10 cellular contexts compared by ENCODE assay signal in the genomic region with DNA sequence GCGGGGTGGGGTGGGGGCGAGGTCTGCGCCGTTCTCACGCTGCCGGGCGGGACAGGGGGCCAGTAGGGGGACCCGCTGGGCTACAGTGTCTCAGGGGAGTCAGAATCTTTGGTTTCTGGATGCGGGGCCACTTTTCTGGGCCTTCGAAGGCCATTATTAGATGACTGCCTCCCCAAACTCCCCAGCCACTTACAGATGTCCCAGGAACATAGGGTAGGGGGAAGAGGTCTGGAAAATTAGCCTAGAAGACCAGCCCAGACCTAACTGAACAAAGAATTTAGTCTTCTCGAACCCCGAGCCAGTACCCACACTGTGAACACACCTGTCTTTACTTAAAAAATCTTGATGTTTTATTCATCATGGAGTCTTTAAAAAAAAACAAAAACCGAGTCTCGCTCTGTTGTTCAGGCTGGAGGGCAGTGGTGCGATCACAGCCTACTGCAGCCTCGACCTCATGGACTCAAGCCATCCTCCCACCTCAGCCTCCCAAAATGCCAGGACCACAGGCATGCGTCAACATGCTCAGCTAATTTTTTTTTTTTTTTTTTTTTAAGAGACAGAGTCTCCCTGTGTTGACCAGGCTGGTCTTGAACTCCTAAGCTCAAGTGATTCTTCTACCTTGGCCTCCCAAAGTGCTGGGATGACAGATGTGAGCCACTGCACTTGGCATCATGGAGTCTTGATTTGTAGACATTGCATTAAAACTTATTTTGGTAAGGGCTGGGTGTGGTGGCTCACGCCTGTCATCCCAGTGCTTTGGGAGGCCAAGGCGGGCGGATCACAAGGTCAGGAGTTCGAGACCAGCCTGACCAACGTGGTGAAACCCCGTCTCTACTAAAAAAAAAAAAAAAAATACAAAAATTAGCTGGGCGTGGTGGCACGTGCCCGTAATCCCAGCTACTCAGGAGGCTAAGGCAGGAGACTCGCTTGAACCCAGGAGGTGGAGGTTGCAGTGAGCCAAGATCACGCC. TPM values are rescaled to one million over a fixed set of nuclear protein-coding genes. Genes with fewer than 3 reads are reported as not detected.
DNase-seq lines count a peak whose midpoint lies in the region; ATAC-seq, FAIRE-seq and TF ChIP-seq lines count a peak whose summit lies in the region.
"Had no signal": no experiment of that assay in that cellular context is flagged by ENCODE, and none has a peak within 500 bp of the region (broad histone marks: within the 10 kb centered on the region; RNA-seq: fewer than 3 reads in every experiment).

No MANE protein-coding gene starts in this region.

- CTCF ChIA-PET in AG04450 (lab: Charles Lee) (interaction anchor here (0.6 to 8.8 kb wide), 2 partner anchors 15 to 46 kb away, joined by 3 to 83 read pairs; no protein-coding TSS in a partner anchor), endothelial cell of umbilical vein (lab: Charles Lee) (interaction anchor here (0.7 to 9.2 kb wide), 8 partner anchors 14 to 123 kb away, joined by 3 to 91 read pairs (median 5); a partner anchor contains a TSS)

- ATAC-seq in GM18907 (IDR thresholded peaks at IDR 0.05; ENCODE audit: unreplicated experiment), result no peak

- H4K20me1 ChIP-seq in MM.1S (ENCODE audit: insufficient read depth, low read length) (no peaks in the 10 kb centered on the region), endothelial cell of umbilical vein (replicated peaks; ENCODE audit: control insufficient read depth, extremely low read depth, insufficient read depth, low read length) (no peaks in the 10 kb centered on the region)

- H3K27me3 ChIP-seq in AG04450 (ENCODE audit: control insufficient read depth, insufficient read depth, low read length) (no peaks in the 10 kb centered on the region), MM.1S (replicated peaks; ENCODE audit: insufficient read depth, low read length) (no peaks in the 10 kb centered on the region), endothelial cell of umbilical vein (ENCODE audit: control insufficient read depth in 2 of 2, insufficient read depth in 2 of 2, low read length in 2 of 2) (no peaks in the 10 kb centered on the region), neuron (ENCODE audit: insufficient read depth, low read length) (no peaks in the 10 kb centered on the region)

- no peaks in the 10 kb centered on the region for H3K9me2 ChIP-seq in MM.1S (replicated peaks; ENCODE audit: insufficient read depth, low read length)

- dilution Hi-C loops in endothelial cell of umbilical vein (cut with MboI; ENCODE audit: extremely low pct_ligation_motif_present, low sequenced_read_pairs), result no loop called here

- H3K9me3 ChIP-seq in AG04450 (ENCODE audit: control insufficient read depth, insufficient read depth, low read length) (no peaks in the 10 kb centered on the region), MM.1S (replicated peaks; ENCODE audit: insufficient read depth, low read length) (no peaks in the 10 kb centered on the region), endothelial cell of umbilical vein (replicated peaks; ENCODE audit: control insufficient read depth, insufficient read depth, low read length) (no peaks in the 10 kb centered on the region), neuron (ENCODE audit: low read length) (no peaks in the 10 kb centered on the region)

- DNase-seq in AG04450 (ENCODE audit: low read depth, low spot score) (no peak), MM.1S (no peak), endothelial cell of umbilical vein (ENCODE audit: low read depth, low spot score) (no peak), SKM-1 treated with dmso at 0.1 percent for 144 hours (lab: John Stamatoyannopoulos, UW; ENCODE audit: unreplicated experiment) (no peak), GM12891 (ENCODE audit: insufficient read length, low spot score) (no peak)
- DNase-seq in activated CD4-positive, alpha-beta T cell treated with anti-CD3 and anti-CD28 coated beads, Interleukin-2, amount 50 U/mL, for 1 hour, result no peak
- DNase-seq: effector CD4-positive, alpha-beta T cell had no signal

- H3K4me3 ChIP-seq in AG04450 (ENCODE audit: low read depth, low read length), result peak overlapping the region; percentile 56; the same call in 1 of the 2 replicates
- peak overlapping the region; percentile 47 for H3K4me3 ChIP-seq in MM.1S (ENCODE audit: low read length)
- H3K4me3 ChIP-seq in endothelial cell of umbilical vein (replicated peaks in 1 of 3; ENCODE audit: insufficient read depth in 1 of 3, low read depth in 1 of 3, low read length in 3 of 3), result peak overlapping the region; percentile 48 to 75 (median 73)
- H3K4me3 ChIP-seq in neuron (ENCODE audit: low read length), result peak overlapping the region; percentile 54

- H3K4me2 ChIP-seq in MM.1S (ENCODE audit: low read depth, low read length) (peak overlapping the region; percentile 55; the same call in 1 of the 2 replicates), endothelial cell of umbilical vein (ENCODE audit: insufficient read depth, low read length) (peak overlapping the region; percentile 84)

- H3K9ac ChIP-seq in MM.1S (ENCODE audit: low read length) (peak overlapping the region; percentile 34; the same call in 1 of the 2 replicates), endothelial cell of umbilical vein (replicated peaks; ENCODE audit: extremely low read depth, insufficient read depth, low read length) (peak overlapping the region; percentile 78)

- H3K27ac ChIP-seq in AG04450 (ENCODE audit: low read depth, low read length) (no peak overlapping the region), MM.1S (ENCODE audit: low read length) (peak overlapping the region; percentile 51; the same call in 1 of the 2 replicates), endothelial cell of umbilical vein (ENCODE audit: insufficient read depth, low read depth, low read length) (peak overlapping the region; percentile 97)

- BruUV-seq in endothelial cell of umbilical vein (replicated peaks; lab: Mats Ljungman, UMichigan), result TSS peak; percentile 58

- H3F3A ChIP-seq in MM.1S (ENCODE audit: insufficient read depth, low read length), result peaks cover 28% of the 10 kb centered on the region

- POLR2A ChIA-PET in AG04450 (lab: Yijun Ruan, JAX) (interaction anchor here (0.6 to 1.4 kb wide), 5 partner anchors 10 to 53 kb away, joined by 3 to 5 read pairs (median 4); a partner anchor contains a TSS), endothelial cell of umbilical vein (lab: Charles Lee) (interaction anchor here (0.6 to 5.3 kb wide), 5 partner anchors 27 to 131 kb away, joined by 3 to 34 read pairs (median 6); a partner anchor contains a TSS)

- no peak for TF ChIP-seq POLR2A in endothelial cell of umbilical vein (IDR thresholded peaks at IDR 0.05; ENCODE audit: low read depth, low read length)
- no peak for TF ChIP-seq POLR2A in GM12891 (IDR thresholded peaks at IDR 0.05; ENCODE audit: low read depth, low read length)

- TF ChIP-seq CTCF in AG04450 (IDR thresholded peaks at IDR 0.05; ENCODE audit: low read depth, low read length), result no peak
- no peak for TF ChIP-seq CTCF in MM.1S (IDR thresholded peaks at IDR 0.05; ENCODE audit: low read length)
- peak in 1 of 2 donors; percentile 16 for TF ChIP-seq CTCF in endothelial cell of umbilical vein (IDR thresholded peaks at IDR 0.05; ENCODE audit: extremely low read depth in 1 of 2, insufficient read depth in 1 of 2, low read depth in 1 of 2, low read length in 2 of 2)

- H2AFZ ChIP-seq in MM.1S (ENCODE audit: low read length) (no peak overlapping the region), endothelial cell of umbilical vein (ENCODE audit: low read depth, low read length) (no peak overlapping the region), neuron (ENCODE audit: low read depth, low read length) (no peak overlapping the region)

- peaks cover 20% of the 10 kb centered on the region for H3K79me2 ChIP-seq in MM.1S (ENCODE audit: low read length)
- H3K79me2 ChIP-seq in endothelial cell of umbilical vein (ENCODE audit: control insufficient read depth, insufficient read depth, low read length), result peaks cover 41% of the 10 kb centered on the region

- H3K9me1 ChIP-seq in endothelial cell of umbilical vein (replicated peaks; ENCODE audit: control insufficient read depth, extremely low read depth, insufficient read depth, low read length), result no peaks in the 10 kb centered on the region

- H3K4me1 ChIP-seq in MM.1S (ENCODE audit: low read length) (peaks cover 36% of the 10 kb centered on the region), endothelial cell of umbilical vein (ENCODE audit: control insufficient read depth, extremely low read depth, insufficient read depth, low read length) (peaks cover 51% of the 10 kb centered on the region), neuron (ENCODE audit: insufficient read depth, low read length) (peaks cover 48% of the 10 kb centered on the region)

- FAIRE-seq in endothelial cell of umbilical vein (lab: Jason Lieb, UNC) (peak; percentile 54), GM12891 (lab: Jason Lieb, UNC) (no peak)
- FAIRE-seq: H54 had no signal

- intact Hi-C loops in endothelial cell of umbilical vein (cut with micrococcal nuclease), result loop anchor here (2.0 kb wide), 2 partner anchors 33 to 37 kb away; a partner anchor contains a TSS

- H3K36me3 ChIP-seq in MM.1S (replicated peaks; ENCODE audit: insufficient read depth, low read length), result no peaks in the 10 kb centered on the region
- no peaks in the 10 kb centered on the region for H3K36me3 ChIP-seq in endothelial cell of umbilical vein (ENCODE audit: control insufficient read depth in 2 of 2, extremely low read depth in 1 of 2, insufficient read depth in 2 of 2, low read length in 2 of 2)
- no peaks in the 10 kb centered on the region for H3K36me3 ChIP-seq in neuron (ENCODE audit: insufficient read depth, low read length)

RNA-seq across cellular contexts. Expression of a gene that starts 3.3 kb away (rescaled TPM):
- 13.2 and 14.9 TPM in 2 replicates for polyA plus RNA-seq in AG04450 (2011; rRNA removed)
- polyA minus RNA-seq in AG04450 (2011; rRNA and poly(A)+ RNA removed), result 15.6 and 19.6 TPM in 2 replicates
- total RNA-seq in endothelial cell of umbilical vein, result 202 and 219 TPM in 2 replicates
- 539 and 592 TPM in 2 replicates for polyA plus RNA-seq in endothelial cell of umbilical vein
- polyA plus RNA-seq in endothelial cell of umbilical vein (2011; cell fraction: cytosol; rRNA removed), result 283 and 310 TPM in 2 replicates
- 598 and 634 TPM in 2 replicates for polyA plus RNA-seq in endothelial cell of umbilical vein (2011; cell fraction: nucleus; rRNA removed)
- polyA plus RNA-seq in endothelial cell of umbilical vein (2012), result 223 and 254 TPM in 2 replicates
- 472 and 495 TPM in 2 replicates for polyA minus RNA-seq in endothelial cell of umbilical vein
- polyA minus RNA-seq in endothelial cell of umbilical vein (2011; cell fraction: cytosol; rRNA and poly(A)+ RNA removed), result 35.7 TPM
- 135 and 171 TPM in 2 replicates for polyA minus RNA-seq in endothelial cell of umbilical vein (2011; cell fraction: nucleus; rRNA and poly(A)+ RNA removed)
- polyA plus RNA-seq in GM12891 (2012; ENCODE audit: low read depth, missing spikeins), result 37.6 TPM

RNA-seq across cellular contexts. Expression of a gene that starts 3.4 kb away (rescaled TPM):
- polyA plus RNA-seq in AG04450 (2011; rRNA removed) (not detected in 2 replicates), endothelial cell of umbilical vein (0.18 and 0.24 TPM in 2 replicates)
- not detected in 2 replicates for polyA minus RNA-seq in AG04450 (2011; rRNA and poly(A)+ RNA removed)
- not detected in 2 replicates for total RNA-seq in endothelial cell of umbilical vein
- polyA plus RNA-seq in endothelial cell of umbilical vein (2011; cell fraction: cytosol; rRNA removed), result 0.14 and 0.21 TPM in 2 replicates
- 0.22 TPM in 1 of 2 replicates, not detected in the other for polyA plus RNA-seq in endothelial cell of umbilical vein (2011; cell fraction: nucleus; rRNA removed)
- polyA plus RNA-seq in endothelial cell of umbilical vein (2012), result not detected in 2 replicates
- polyA minus RNA-seq in endothelial cell of umbilical vein, result not detected in 2 replicates
- polyA minus RNA-seq in endothelial cell of umbilical vein (2011; cell fraction: cytosol; rRNA and poly(A)+ RNA removed), result not detected
- not detected in 2 replicates for polyA minus RNA-seq in endothelial cell of umbilical vein (2011; cell fraction: nucleus; rRNA and poly(A)+ RNA removed)
- polyA plus RNA-seq in GM12891 (2012; ENCODE audit: low read depth, missing spikeins), result 0.12 TPM

RNA-seq across cellular contexts. Expression of a gene that starts 26.8 kb away (rescaled TPM):
- polyA plus RNA-seq in AG04450 (2011; rRNA removed), result 792 and 943 TPM in 2 replicates
- polyA minus RNA-seq in AG04450 (2011; rRNA and poly(A)+ RNA removed), result 662 and 748 TPM in 2 replicates
- 1,088 and 1,201 TPM in 2 replicates for total RNA-seq in endothelial cell of umbilical vein
- 557 and 824 TPM in 2 replicates for polyA plus RNA-seq in endothelial cell of umbilical vein
- 942 and 1,041 TPM in 2 replicates for polyA plus RNA-seq in endothelial cell of umbilical vein (2011; cell fraction: cytosol; rRNA removed)
- polyA plus RNA-seq in endothelial cell of umbilical vein (2011; cell fraction: nucleus; rRNA removed), result 609 and 717 TPM in 2 replicates
- 1,037 and 1,473 TPM in 2 replicates for polyA plus RNA-seq in endothelial cell of umbilical vein (2012)
- 861 and 862 TPM in 2 replicates for polyA minus RNA-seq in endothelial cell of umbilical vein
- 534 TPM for polyA minus RNA-seq in endothelial cell of umbilical vein (2011; cell fraction: cytosol; rRNA and poly(A)+ RNA removed)
- 163 and 218 TPM in 2 replicates for polyA minus RNA-seq in endothelial cell of umbilical vein (2011; cell fraction: nucleus; rRNA and poly(A)+ RNA removed)
- 869 TPM for polyA plus RNA-seq in GM12891 (2012; ENCODE audit: low read depth, missing spikeins)

RNA-seq across cellular contexts. Expression of a gene that starts 37.2 kb away (rescaled TPM):
- polyA plus RNA-seq in AG04450 (2011; rRNA removed) (83.5 and 107 TPM in 2 replicates), endothelial cell of umbilical vein (112 and 148 TPM in 2 replicates)
- 55.7 and 76.1 TPM in 2 replicates for polyA minus RNA-seq in AG04450 (2011; rRNA and poly(A)+ RNA removed)
- 53.4 and 53.9 TPM in 2 replicates for total RNA-seq in endothelial cell of umbilical vein
- 76.0 and 79.0 TPM in 2 replicates for polyA plus RNA-seq in endothelial cell of umbilical vein (2011; cell fraction: cytosol; rRNA removed)
- 74.2 and 86.3 TPM in 2 replicates for polyA plus RNA-seq in endothelial cell of umbilical vein (2011; cell fraction: nucleus; rRNA removed)
- polyA plus RNA-seq in endothelial cell of umbilical vein (2012), result 52.5 and 55.0 TPM in 2 replicates
- polyA minus RNA-seq in endothelial cell of umbilical vein, result 78.2 and 84.1 TPM in 2 replicates
- 35.8 TPM for polyA minus RNA-seq in endothelial cell of umbilical vein (2011; cell fraction: cytosol; rRNA and poly(A)+ RNA removed)
- 14.9 and 16.5 TPM in 2 replicates for polyA minus RNA-seq in endothelial cell of umbilical vein (2011; cell fraction: nucleus; rRNA and poly(A)+ RNA removed)
- polyA plus RNA-seq in GM12891 (2012; ENCODE audit: low read depth, missing spikeins), result 30.1 TPM

RNA-seq across cellular contexts. Expression of a gene that starts 45.3 kb away (rescaled TPM):
- polyA plus RNA-seq in AG04450 (2011; rRNA removed) (13.7 and 17.0 TPM in 2 replicates), endothelial cell of umbilical vein (22.6 and 25.8 TPM in 2 replicates)
- 6.4 and 9.4 TPM in 2 replicates for polyA minus RNA-seq in AG04450 (2011; rRNA and poly(A)+ RNA removed)
- total RNA-seq in endothelial cell of umbilical vein, result 15.6 and 19.0 TPM in 2 replicates
- 14.6 and 17.7 TPM in 2 replicates for polyA plus RNA-seq in endothelial cell of umbilical vein (2011; cell fraction: cytosol; rRNA removed)
- polyA plus RNA-seq in endothelial cell of umbilical vein (2011; cell fraction: nucleus; rRNA removed), result 13.9 and 14.2 TPM in 2 replicates
- 10.0 and 15.1 TPM in 2 replicates for polyA plus RNA-seq in endothelial cell of umbilical vein (2012)
- 7.1 and 11.1 TPM in 2 replicates for polyA minus RNA-seq in endothelial cell of umbilical vein
- 4.9 TPM for polyA minus RNA-seq in endothelial cell of umbilical vein (2011; cell fraction: cytosol; rRNA and poly(A)+ RNA removed)
- polyA minus RNA-seq in endothelial cell of umbilical vein (2011; cell fraction: nucleus; rRNA and poly(A)+ RNA removed), result 4.3 and 11.1 TPM in 2 replicates
- polyA plus RNA-seq in GM12891 (2012; ENCODE audit: low read depth, missing spikeins), result 47.8 TPM

Comparison
In these comparisons a context has a peak if more than half of its experiments do, and no peak if none do; other contexts are left out.
1. RNA of a gene that starts 3.3 kb away (polyA plus RNA-seq): 223 to 634 TPM in endothelial cell of umbilical vein; 13.2 to 14.9 TPM in AG04450; every median in the first group is over 10 times any median in the second.
2. Peak in every context shown above with its lines, with median percentiles within 50 percentile points of each other: H3K4me3 ChIP-seq.